ENCODE assay signal across 22 cellular contexts in genomic region chr3:99145031-99145430, GRCh38.
DNase-seq lines count a peak whose midpoint lies in the region; ATAC-seq, FAIRE-seq and TF ChIP-seq lines count a peak whose summit lies in the region.
"Had no signal": no experiment of that assay in that cellular context is flagged by ENCODE, and none has a peak within 500 bp of the region (broad histone marks: within the 10 kb centered on the region; RNA-seq: fewer than 3 reads in every experiment).

No MANE protein-coding gene starts in this region.

- no peaks in the 10 kb centered on the region for H3K4me1 ChIP-seq in A549
- H3K4me1 ChIP-seq in foreskin keratinocyte: no peaks in the 10 kb centered on the region
- H3K4me1 ChIP-seq in esophagus muscularis mucosa: no peaks in the 10 kb centered on the region
- H3K4me1 ChIP-seq: BE2C had no signal

- TF ChIP-seq POLR2A in A549 (IDR thresholded peaks at IDR 0.05; ENCODE audit: low read length) (no peak), esophagus muscularis mucosa (IDR thresholded peaks at IDR 0.05; ENCODE audit: low read depth) (no peak)

- TF ChIP-seq EP300 in A549 (IDR thresholded peaks at IDR 0.05): no peak
- TF ChIP-seq EP300 in esophagus muscularis mucosa (IDR thresholded peaks at IDR 0.05): no peak

- 56% methylated on average over 1 of the region's 1 CpG for WGBS in A549 (ENCODE audit: missing lambda C conversion rate)
- 100% methylated on average over 1 of the region's 1 CpG for WGBS in esophagus muscularis mucosa

- H3K4me2 ChIP-seq in A549: no peak overlapping the region

- no peaks in the 10 kb centered on the region for H3K36me3 ChIP-seq in esophagus muscularis mucosa
- H3K36me3 ChIP-seq: BE2C had no signal

- no peaks in the 10 kb centered on the region for H3K9me3 ChIP-seq in A549
- no peaks in the 10 kb centered on the region for H3K9me3 ChIP-seq in esophagus muscularis mucosa
- H3K9me3 ChIP-seq: BE2C had no signal

- no peak for ATAC-seq in A549
- peak; percentile 54 for ATAC-seq in foreskin keratinocyte
- no peak for ATAC-seq in GM21717 (IDR thresholded peaks at IDR 0.05; ENCODE audit: unreplicated experiment)
- ATAC-seq: GM12878 had no signal

- no peak for TF ChIP-seq CTCF in A549 (IDR thresholded peaks at IDR 0.05)
- peak; percentile 2 for TF ChIP-seq CTCF in choroid plexus epithelial cell (conservative IDR thresholded peaks at IDR 0.05; ENCODE audit: low read depth, low read length)
- TF ChIP-seq CTCF in foreskin keratinocyte (conservative IDR thresholded peaks at IDR 0.05): peak; percentile 38
- TF ChIP-seq CTCF in esophagus muscularis mucosa (IDR thresholded peaks at IDR 0.05): no peak

- FAIRE-seq in A549 (lab: Jason Lieb, UNC): no peak
- no peak for FAIRE-seq in urothelium cell line (lab: Jason Lieb, UNC)
- FAIRE-seq: GM12878, GM19239, H54 had no signal

- CTCF ChIA-PET in A549 (lab: Yijun Ruan, JAX): no interaction called here

- no peak for TF ChIP-seq RAD21 in A549 (conservative IDR thresholded peaks at IDR 0.05 in 1 of 2, IDR thresholded peaks at IDR 0.05 in 1 of 2)

- POLR2A ChIA-PET in A549 (lab: Yijun Ruan, JAX): no interaction called here

- no peaks in the 10 kb centered on the region for H3K27me3 ChIP-seq in foreskin keratinocyte
- no peaks in the 10 kb centered on the region for H3K27me3 ChIP-seq in esophagus muscularis mucosa
- H3K27me3 ChIP-seq: BE2C had no signal

- H3K4me3 ChIP-seq in A549: no peak overlapping the region
- H3K4me3 ChIP-seq in choroid plexus epithelial cell (ENCODE audit: low read depth, low read length): no peak overlapping the region
- no peak overlapping the region for H3K4me3 ChIP-seq in esophagus muscularis mucosa
- H3K4me3 ChIP-seq: GM12878, GM23248 had no signal

- intact Hi-C loops in esophagus muscularis mucosa (cut with DNase I): no loop called here

- DNase-seq in A549 (ENCODE audit: low read depth in 1 of 2, low spot score in 1 of 2) (no peak), HT-29 (ENCODE audit: low spot score) (peak; percentile 9), choroid plexus epithelial cell (ENCODE audit: low read depth) (no peak), foreskin keratinocyte (peak in 1 of 2 donors; percentile 34), urothelium cell line (ENCODE audit: low spot score) (no peak), esophagus muscularis mucosa (ENCODE audit: extremely low spot score) (no peak)
- DNase-seq: ACHN; BE2C; C1 segment of cervical spinal cord; CD4-positive, CD25-positive, alpha-beta regulatory T cell; CD8-positive, alpha-beta memory T cell; COR-L47; DMS 273 treated with DMSO at 0.1 percent for 48 hours; DMS53; DND-41; EL; HCEC 1CT had no signal

- no peak overlapping the region for H3K27ac ChIP-seq in A549
- H3K27ac ChIP-seq in foreskin keratinocyte: peak overlapping the region; percentile 53
- H3K27ac ChIP-seq in esophagus muscularis mucosa (replicated peaks in 1 of 4): no peak overlapping the region
- H3K27ac ChIP-seq: GM23248 had no signal

TF ChIP-seq in A549, 52 proteins besides CTCF, POLR2A, EP300 and RAD21:
- no peak for TF ChIP-seq SREBF2 (IDR thresholded peaks at IDR 0.05)
- TF ChIP-seq MAFK (IDR thresholded peaks at IDR 0.05; ENCODE audit: partially characterized antibody): peak; percentile 47

Comparison
In these comparisons a context has a peak if more than half of its experiments do, and no peak if none do; other contexts are left out.
1. CTCF ChIP-seq: peak in choroid plexus epithelial cell (single experiment) and foreskin keratinocyte (single experiment); none in A549 (single experiment) and esophagus muscularis mucosa (0 of 3).